In genomic region chr17:50845260-50846147, GRCh38 we compare ENCODE assay signal across 14 cellular contexts. TPM values are rescaled to one million over a fixed set of nuclear protein-coding genes. Genes with fewer than 3 reads are reported as not detected.
DNase-seq lines count a peak whose midpoint lies in the region; ATAC-seq, FAIRE-seq and TF ChIP-seq lines count a peak whose summit lies in the region.
"Had no signal": no experiment of that assay in that cellular context is flagged by ENCODE, and none has a peak within 500 bp of the region (broad histone marks: within the 10 kb centered on the region; RNA-seq: fewer than 3 reads in every experiment).

No MANE protein-coding gene starts in this region.

- H4K20me1 ChIP-seq in mammary epithelial cell (ENCODE audit: insufficient read depth, low read length): no peaks in the 10 kb centered on the region

- in situ Hi-C loops in mammary epithelial cell (cut with MboI; ENCODE audit: low sequenced_read_pairs in 2 of 2): loop anchor here in 1 of 2 donors (10.0 to 25.0 kb wide), 2 partner anchors 301 to 317 kb away; partner anchors contain the start of genes NME1, NME2 and SPATA20

- no TSS peak for BruUV-seq in mammary epithelial cell (replicated peaks; lab: Mats Ljungman, UMichigan)

- H3K36me3 Mint-ChIP-seq in activated naive CD4-positive, alpha-beta T cell treated with anti-CD3 and anti-CD28 coated beads, Interleukin-2, amount 10 ng/mL, durations not matched to agents 7 days and 5 days: no peaks in the 10 kb centered on the region

- peak overlapping the region; percentile 64 for H2AFZ ChIP-seq in mammary epithelial cell (ENCODE audit: low read depth, low read length)

- H3K9me3 Mint-ChIP-seq in activated naive CD4-positive, alpha-beta T cell treated with anti-CD3 and anti-CD28 coated beads, Interleukin-2, amount 10 ng/mL, durations not matched to agents 7 days and 5 days: no peaks in the 10 kb centered on the region

- peaks cover 28% of the 10 kb centered on the region for H3K4me1 ChIP-seq in mammary epithelial cell (ENCODE audit: insufficient read depth, low read length)
- H3K4me1 ChIP-seq in pancreas: no peaks in the 10 kb centered on the region

- POLR2A ChIA-PET in HEK293T (lab: Yijun Ruan, JAX): interaction anchor here (1.2 kb wide), 1 partner anchor 21 kb away, joined by 3 read pairs; the partner anchor contains the start of gene TOB1

- dilution Hi-C loops in mammary epithelial cell (cut with HindIII; ENCODE audit: low sequenced_read_pairs): loop anchor here (5.0 to 10.0 kb wide), 3 partner anchors 43 to 102 kb away; no protein-coding TSS in a partner anchor

- peaks cover 10% of the 10 kb centered on the region for H3K27me3 Mint-ChIP-seq in activated naive CD4-positive, alpha-beta T cell treated with anti-CD3 and anti-CD28 coated beads, Interleukin-2, amount 10 ng/mL, durations not matched to agents 7 days and 5 days
- H3K27me3 Mint-ChIP-seq: dendritic cell treated with granulocyte-macrophage colony-stimulating factor and Interleukin-4, amounts not matched to agents 40 ng/mL and 50 ng/mL, for 4 days had no signal

- peak; percentile 3 for DNase-seq in HEK293T (ENCODE audit: extremely low spot score)
- peak; percentile 29 for DNase-seq in mammary epithelial cell
- DNase-seq in iris pigment epithelial cell (ENCODE audit: low read depth): peak; percentile 65
- DNase-seq in stromal cell of bone marrow (ENCODE audit: low read depth): peak; percentile 26
- DNase-seq in NOMO-1 treated with dmso at 0.1 percent for 144 hours (lab: John Stamatoyannopoulos, UW; ENCODE audit: unreplicated experiment): no peak
- no peak for DNase-seq in midbrain (lab: John Stamatoyannopoulos, UW)
- no peak for DNase-seq in pancreas
- no peak for DNase-seq in activated naive CD4-positive, alpha-beta T cell treated with anti-CD3 and anti-CD28 coated beads, Interleukin-2, amount 10 ng/mL, durations not matched to agents 7 days and 5 days
- DNase-seq: activated CD4-positive, CD25-positive, alpha-beta regulatory T cell treated with anti-CD3 and anti-CD28 coated beads, Interleukin-2, amount 50 U/mL, for 72 hours; activated gamma-delta T cell; stimulated activated CD4-positive, alpha-beta T cell treated with anti-CD3 and anti-CD28 coated beads, Interleukin-4, amount 100 ng/mL, for 24 hours had no signal

- H3K27me3 ChIP-seq in mammary epithelial cell (ENCODE audit: insufficient read depth, low read length) (no peaks in the 10 kb centered on the region), pancreas (no peaks in the 10 kb centered on the region)

- H3K9me3 ChIP-seq in mammary epithelial cell (replicated peaks; ENCODE audit: insufficient read depth, low read length) (no peaks in the 10 kb centered on the region), pancreas (no peaks in the 10 kb centered on the region)

- no peak for FAIRE-seq in pancreas (lab: Jason Lieb, UNC)

- no peak overlapping the region for H3K4me3 Mint-ChIP-seq in activated naive CD4-positive, alpha-beta T cell treated with anti-CD3 and anti-CD28 coated beads, Interleukin-2, amount 10 ng/mL, durations not matched to agents 7 days and 5 days
- H3K4me3 Mint-ChIP-seq: dendritic cell treated with granulocyte-macrophage colony-stimulating factor and Interleukin-4, amounts not matched to agents 40 ng/mL and 50 ng/mL, for 4 days had no signal

- ATAC-seq in pancreas: no peak

- no peak for TF ChIP-seq CTCF in mammary epithelial cell (conservative IDR thresholded peaks at IDR 0.05 in 1 of 2, IDR thresholded peaks at IDR 0.05 in 1 of 2; ENCODE audit: extremely low read depth in 1 of 2, insufficient read depth in 1 of 2, low read depth in 1 of 2, low read length in 2 of 2)
- no peak for TF ChIP-seq CTCF in pancreas (IDR thresholded peaks at IDR 0.05)

- no peak overlapping the region for H3K27ac ChIP-seq in mammary epithelial cell (ENCODE audit: insufficient read depth, low read depth, low read length)
- H3K27ac ChIP-seq in pancreas: no peak overlapping the region

- H3K4me3 ChIP-seq in mammary epithelial cell (replicated peaks in 1 of 3; ENCODE audit: insufficient read depth in 1 of 3, low read depth in 2 of 3, low read length in 3 of 3): no peak overlapping the region
- H3K4me3 ChIP-seq in pancreas: no peak overlapping the region

- CTCF ChIA-PET in HEK293T (lab: Yijun Ruan, JAX): interaction anchor here (0.6 to 1.1 kb wide), 2 partner anchors 9 to 62 kb away, joined by 3 read pairs; no protein-coding TSS in a partner anchor
- CTCF ChIA-PET in mammary epithelial cell (lab: Charles Lee; ENCODE audit: low non-redundant PET): no interaction called here
- CTCF ChIA-PET in activated naive CD4-positive, alpha-beta T cell treated with anti-CD3 and anti-CD28 coated beads, Interleukin-2, amount 10 ng/mL, durations not matched to agents 7 days and 5 days (lab: Charles Lee): interaction anchor here (1.3 to 6.4 kb wide), 2 partner anchors 61 to 111 kb away, joined by 3 to 54 read pairs; no protein-coding TSS in a partner anchor

- no peaks in the 10 kb centered on the region for H3K79me2 ChIP-seq in mammary epithelial cell (ENCODE audit: insufficient read depth, low read length)

- WGBS in mammary epithelial cell (ENCODE audit: low coverage, missing lambda C conversion rate): 87% methylated on average over 11 of the region's 12 CpGs
- WGBS in pancreas, 2 donors: 79 to 83% methylated on average over 12 of the region's 12 CpGs

- intact Hi-C loops in mammary epithelial cell (cut with micrococcal nuclease) (loop anchor here (10.0 kb wide), 1 partner anchor 361 kb away; no protein-coding TSS in a partner anchor), pancreas (cut with DNase I) (loop anchor here (5.0 to 10.0 kb wide), 4 partner anchors 107 to 301 kb away; partner anchors contain the start of gene SPATA20 (in 1 of the 3))

- no peaks in the 10 kb centered on the region for H3K4me1 Mint-ChIP-seq in activated naive CD4-positive, alpha-beta T cell treated with anti-CD3 and anti-CD28 coated beads, Interleukin-2, amount 10 ng/mL, durations not matched to agents 7 days and 5 days

- no peak overlapping the region for H3K27ac Mint-ChIP-seq in activated naive CD4-positive, alpha-beta T cell treated with anti-CD3 and anti-CD28 coated beads, Interleukin-2, amount 10 ng/mL, durations not matched to agents 7 days and 5 days
- H3K27ac Mint-ChIP-seq: dendritic cell treated with granulocyte-macrophage colony-stimulating factor and Interleukin-4, amounts not matched to agents 40 ng/mL and 50 ng/mL, for 4 days had no signal

- no peak overlapping the region for H3K9ac ChIP-seq in mammary epithelial cell (ENCODE audit: insufficient read depth, low read length)

- H3K4me2 ChIP-seq in mammary epithelial cell (ENCODE audit: insufficient read depth, low read depth, low read length): no peak overlapping the region

- H3K36me3 ChIP-seq in mammary epithelial cell (ENCODE audit: insufficient read depth, low read length) (no peaks in the 10 kb centered on the region), pancreas (no peaks in the 10 kb centered on the region)

TF ChIP-seq in HEK293T, 16 proteins besides CTCF, POLR2A, EP300 and RAD21:
- TF ChIP-seq LEF1 (IDR thresholded peaks at IDR 0.05; ENCODE audit: borderline replicate concordance) (no peak), SP1 (IDR thresholded peaks at IDR 0.05) (no peak), SUZ12 (IDR thresholded peaks at IDR 0.05) (no peak), FOXA1 (IDR thresholded peaks at IDR 0.05) (no peak), HDGF (IDR thresholded peaks at IDR 0.05; ENCODE audit: borderline replicate concordance) (no peak), ARNT (IDR thresholded peaks at IDR 0.05) (no peak), TARDBP (IDR thresholded peaks at IDR 0.05) (no peak), FOXK2 (IDR thresholded peaks at IDR 0.05) (no peak), BHLHE40 (IDR thresholded peaks at IDR 0.05; ENCODE audit: borderline replicate concordance) (no peak), CTBP1 (IDR thresholded peaks at IDR 0.05; ENCODE audit: borderline replicate concordance) (no peak), ZNF384 (IDR thresholded peaks at IDR 0.05) (no peak), FOXM1 (IDR thresholded peaks at IDR 0.05; ENCODE audit: borderline replicate concordance) (no peak)

RNA-seq across cellular contexts. Expression of gene WFIKKN2, which starts 10.1 kb away (rescaled TPM):
- total RNA-seq in mammary epithelial cell (not detected), pancreas (under 1 TPM; 0.09 to 0.19 (median 0.13) TPM)
- polyA plus RNA-seq in mammary epithelial cell (not detected), pancreas (under 1 TPM; 0.15 to 0.45 TPM)
- polyA minus RNA-seq in mammary epithelial cell: not detected
- total RNA-seq: SK-MEL-5 had no signal
- polyA plus RNA-seq: neural cell had no signal

RNA-seq across cellular contexts. Expression of gene TOB1, which starts 20.6 kb away (rescaled TPM):
- total RNA-seq in mammary epithelial cell (100 to 1,000 TPM in 1 of 2 donors, 10 to 100 TPM in 1; 51.2 to 149 TPM), pancreas (100 to 1,000 TPM in 3 of 6 donors, 10 to 100 TPM in 3; 65.9 to 157 (median 99.0) TPM)
- polyA plus RNA-seq in mammary epithelial cell (89.6 TPM), pancreas (10 to 100 TPM; 33.1 to 45.8 TPM)
- 94.4 TPM for polyA minus RNA-seq in mammary epithelial cell

Comparison
In these comparisons a context has a peak if more than half of its experiments do, and no peak if none do; other contexts are left out.
1. DNase-seq: peak in HEK293T (single experiment), mammary epithelial cell (single experiment), iris pigment epithelial cell (single experiment) and stromal cell of bone marrow (single experiment); none in NOMO-1 treated with dmso at 0.1 percent for 144 hours (single experiment), midbrain (single experiment), pancreas (0 of 6) and activated naive CD4-positive, alpha-beta T cell treated with anti-CD3 and anti-CD28 coated beads, Interleukin-2, amount 10 ng/mL, durations not matched to agents 7 days and 5 days (single experiment).